8 cellular contexts compared by ENCODE assay signal in the genomic region with DNA sequence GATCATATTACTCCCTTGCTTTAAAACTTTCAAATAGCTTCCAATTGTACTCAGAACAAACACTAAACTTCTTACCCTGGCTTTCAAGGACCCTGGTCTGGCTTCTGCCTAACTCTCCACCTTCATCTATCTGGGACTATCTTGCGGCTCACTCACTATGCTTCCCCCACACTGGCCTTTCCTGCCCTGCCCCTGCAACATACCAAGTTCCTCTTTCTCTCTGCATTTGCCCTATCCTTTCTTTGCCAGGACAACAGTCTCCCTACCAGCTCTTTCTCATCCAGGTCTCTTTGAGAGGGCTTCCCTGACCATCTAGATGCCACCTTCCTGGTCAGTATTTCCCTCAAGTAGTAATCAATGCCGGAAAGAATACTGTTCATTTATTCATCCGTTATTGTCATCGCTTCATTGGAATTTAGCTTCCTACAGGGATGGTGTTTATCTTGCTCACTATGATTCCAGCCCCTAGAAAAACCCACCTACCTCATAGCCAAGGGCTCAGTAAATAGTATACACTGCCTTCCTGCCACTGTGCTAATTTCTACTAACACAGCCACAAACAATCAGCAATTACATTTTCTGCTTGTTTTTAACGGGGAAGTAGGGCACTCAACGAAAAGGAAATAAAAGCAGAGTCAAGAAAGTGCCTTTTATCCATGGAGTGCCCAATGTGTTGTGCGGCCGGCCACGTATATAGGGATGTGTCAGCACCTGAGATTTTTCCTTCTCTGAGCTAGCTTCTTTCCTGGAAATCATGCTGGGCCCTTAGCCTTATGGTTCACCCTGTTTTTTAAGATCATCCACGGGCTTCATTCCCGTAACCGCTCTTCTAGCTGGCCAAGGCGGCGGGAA. TPM values are rescaled to one million over a fixed set of nuclear protein-coding genes. Genes with fewer than 3 reads are reported as not detected.
DNase-seq lines count a peak whose midpoint lies in the region; ATAC-seq and TF ChIP-seq lines count a peak whose summit lies in the region.

No MANE protein-coding gene starts in this region.

- intact Hi-C loops in lower leg skin (cut with DNase I; ENCODE audit: low total_unique reads), result loop anchor here (10.0 kb wide), 1 partner anchor 215 kb away; no protein-coding TSS in a partner anchor

- DNase-seq in BE2C (no peak), adipocyte (ENCODE audit: low read depth) (no peak), lower leg skin (ENCODE audit: low spot score in 2 of 2) (no peak), GM03348 (ENCODE audit: low spot score) (no peak), GM19240 (ENCODE audit: insufficient read length, low spot score) (no peak), DMS 273 (lab: John Stamatoyannopoulos, UW; ENCODE audit: unreplicated experiment) (no peak)

- H3K4me1 ChIP-seq in BE2C (no peaks in the 10 kb centered on the region), adipocyte (ENCODE audit: control insufficient read depth, insufficient read depth, low read length) (peaks cover 16% of the 10 kb centered on the region)

- H3K9me3 ChIP-seq in BE2C, result no peaks in the 10 kb centered on the region
- H3K9me3 ChIP-seq in adipocyte (ENCODE audit: control insufficient read depth, low read length), result no peaks in the 10 kb centered on the region

- H3K36me3 ChIP-seq in BE2C, result no peaks in the 10 kb centered on the region
- H3K36me3 ChIP-seq in adipocyte (ENCODE audit: control insufficient read depth, insufficient read depth, low read length, severe bottlenecking), result no peaks in the 10 kb centered on the region

- H3K27me3 ChIP-seq in BE2C (no peaks in the 10 kb centered on the region), adipocyte (replicated peaks; ENCODE audit: control insufficient read depth, insufficient read depth, low read length) (no peaks in the 10 kb centered on the region)

- peak; percentile 10 for ATAC-seq in GM19372 (IDR thresholded peaks at IDR 0.05; ENCODE audit: low read depth, unreplicated experiment)
- ATAC-seq in HG03442 (IDR thresholded peaks at IDR 0.05; ENCODE audit: unreplicated experiment), result peak; percentile 9

- no peak for TF ChIP-seq CTCF in BE2C (IDR thresholded peaks at IDR 0.05; ENCODE audit: low read depth, low read length)
- peak in 1 of 3 donors; percentile 96 for TF ChIP-seq CTCF in lower leg skin (IDR thresholded peaks at IDR 0.05)

- TF ChIP-seq POLR2A in lower leg skin (IDR thresholded peaks at IDR 0.05), result no peak

- H3K4me3 ChIP-seq in BE2C (ENCODE audit: low read depth, low read length) (peak overlapping the region; percentile 69), adipocyte (ENCODE audit: low read length) (peak overlapping the region; percentile 96), lower leg skin (ENCODE audit: low read depth, poor library complexity, severe bottlenecking) (peak overlapping the region; percentile 41)

- H3K9ac ChIP-seq in adipocyte (ENCODE audit: low read length), result peak overlapping the region; percentile 86

- 20% methylated on average over 14 of the region's 14 CpGs for WGBS in lower leg skin, 2 donors

RNA-seq across cellular contexts. Expression of a gene that starts 0.5 kb away (rescaled TPM):
- 6.7 TPM for polyA plus RNA-seq in BE2C (2012; ENCODE audit: insufficient read depth, insufficient read length, low read depth)
- total RNA-seq in lower leg skin, result 1 to 10 TPM in 3 of 4 donors, under 1 TPM in 1; 0.80 to 1.1 (median 1.1) TPM

Comparison
In these comparisons a context has a peak if more than half of its experiments do, and no peak if none do; other contexts are left out.
1. H3K4me3 ChIP-seq: peak in every context shown above with its lines; median percentile 96 in adipocyte; 69 in BE2C; 41 in lower leg skin.